ENCODE assay signal across 11 cellular contexts in the genomic region with DNA sequence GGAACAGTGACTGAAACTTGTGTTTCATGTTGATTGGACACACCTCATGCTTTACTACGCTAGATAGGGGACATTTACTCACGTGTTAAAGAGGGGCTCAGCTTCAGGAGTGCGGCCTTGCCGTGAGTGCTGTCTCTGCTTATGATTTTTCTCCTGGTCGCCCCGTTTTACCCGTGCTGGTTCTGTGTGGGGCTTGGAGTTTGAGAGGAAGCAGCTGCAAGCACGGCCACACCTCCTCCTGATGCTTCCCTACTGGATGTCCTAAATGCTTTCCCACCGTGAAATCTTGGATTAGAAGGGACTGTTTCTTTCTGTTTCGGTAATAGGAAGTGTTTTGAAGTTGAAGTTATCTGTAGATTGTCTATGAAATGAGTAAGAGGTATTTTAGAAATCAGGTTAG. TPM values are rescaled to one million over a fixed set of nuclear protein-coding genes. Genes with fewer than 3 reads are reported as not detected.
DNase-seq lines count a peak whose midpoint lies in the region; ATAC-seq and TF ChIP-seq lines count a peak whose summit lies in the region.
"Had no signal": no experiment of that assay in that cellular context is flagged by ENCODE, and none has a peak within 500 bp of the region (broad histone marks: within the 10 kb centered on the region; RNA-seq: fewer than 3 reads in every experiment).

No MANE protein-coding gene starts in this region.

- H3K9me2 ChIP-seq in PC-9 (ENCODE audit: insufficient read depth), result no peaks in the 10 kb centered on the region

- peak overlapping the region; percentile 90 to 99 (median 96) for H3K27ac Mint-ChIP-seq in naive thymus-derived CD8-positive, alpha-beta T cell
- no peak overlapping the region for H3K27ac Mint-ChIP-seq in nephron progenitor cell
- H3K27ac Mint-ChIP-seq: activated B cell treated with CpG ODN at 0.5 μM for 24 hours had no signal

- peaks cover 21 to 68% (median 50%) of the 10 kb centered on the region in 11 experiments for H3K36me3 ChIP-seq in BLaER1 treated with 17β-estradiol and CSF1 and Interleukin-3, amounts not matched to agents 10 nM and 100 nM
- H3K36me3 ChIP-seq in PC-9 (ENCODE audit: low read depth), result no peaks in the 10 kb centered on the region

- peaks cover 20% of the 10 kb centered on the region for H3F3A ChIP-seq in PC-9 (ENCODE audit: insufficient read depth, low read depth)

- peak overlapping the region; percentile 75 to 96 (median 85) for H3K4me2 ChIP-seq in BLaER1 treated with 17β-estradiol and CSF1 and Interleukin-3, amounts not matched to agents 10 nM and 100 nM
- H3K4me2 ChIP-seq in PC-9, result no peak overlapping the region

- peaks cover 0 to 3% (median 0%) of the 10 kb centered on the region in 11 experiments; a peak in 1 of 22 replicates for H3K27me3 ChIP-seq in BLaER1 treated with 17β-estradiol and CSF1 and Interleukin-3, amounts not matched to agents 10 nM and 100 nM
- H3K27me3 ChIP-seq in PC-9 (ENCODE audit: insufficient read depth, low read depth), result no peaks in the 10 kb centered on the region

- H3K9ac ChIP-seq in BLaER1 treated with 17β-estradiol and CSF1 and Interleukin-3, amounts not matched to agents 10 nM and 100 nM, result peak overlapping the region; percentile 33 to 62 (median 45); a peak in 18 of 22 replicates

- H3K4me1 Mint-ChIP-seq in naive thymus-derived CD8-positive, alpha-beta T cell, result peaks cover 13 to 44% (median 28%) of the 10 kb centered on the region in 4 donors
- peaks cover 46% of the 10 kb centered on the region for H3K4me1 Mint-ChIP-seq in nephron progenitor cell

- DNase-seq in OCI-M1 (lab: John Stamatoyannopoulos, UW) (peak; percentile 26), dermis microvascular lymphatic vessel endothelial cell (ENCODE audit: low read depth in 2 of 2) (peak; percentile 36 to 50), nephron progenitor cell (no peak), PC-9 (no peak)
- DNase-seq in naive thymus-derived CD8-positive, alpha-beta T cell, result peak in 1 of 10 donors; percentile 15
- DNase-seq: activated B cell treated with CpG ODN at 0.5 μM for 24 hours, Caco-2, NCI-H1694 treated with DMSO at 0.1 percent for 48 hours had no signal

- H3K4me3 Mint-ChIP-seq in naive thymus-derived CD8-positive, alpha-beta T cell, result peak overlapping the region in 8 of 10 donors; percentile 22 to 84 (median 80)
- no peak overlapping the region for H3K4me3 Mint-ChIP-seq in nephron progenitor cell
- H3K4me3 Mint-ChIP-seq: activated B cell treated with CpG ODN at 0.5 μM for 24 hours had no signal

- H4K20me1 ChIP-seq in BLaER1 treated with 17β-estradiol and CSF1 and Interleukin-3, amounts not matched to agents 10 nM and 100 nM, result peaks cover 0 to 44% (median 17%) of the 10 kb centered on the region in 11 experiments; a peak in 13 of 22 replicates
- no peaks in the 10 kb centered on the region for H4K20me1 ChIP-seq in PC-9 (ENCODE audit: insufficient read depth)

- H3K4me3 ChIP-seq in BLaER1 treated with 17β-estradiol and CSF1 and Interleukin-3, amounts not matched to agents 10 nM and 100 nM, result peak overlapping the region in 4 of 10 experiments; percentile 1 to 21 (median 13); a peak in 6 of 20 replicates
- H3K4me3 ChIP-seq in PC-9, result no peak overlapping the region

- peaks cover 0 to 25% (median 7%) of the 10 kb centered on the region in 3 donors for H3K36me3 Mint-ChIP-seq in naive thymus-derived CD8-positive, alpha-beta T cell
- H3K36me3 Mint-ChIP-seq in nephron progenitor cell (ENCODE audit: low read depth), result peaks cover 42% of the 10 kb centered on the region

- ATAC-seq in naive thymus-derived CD8-positive, alpha-beta T cell, result peak in 1 of 2 donors; percentile 18
- ATAC-seq in HG03354 (IDR thresholded peaks at IDR 0.05; ENCODE audit: poor library complexity, severe bottlenecking, unreplicated experiment) (no peak), GM19467 (IDR thresholded peaks at IDR 0.05; ENCODE audit: unreplicated experiment) (no peak)

- H3K79me2 ChIP-seq in PC-9 (ENCODE audit: low read depth), result peaks cover 17% of the 10 kb centered on the region

- TF ChIP-seq CTCF in nephron progenitor cell (IDR thresholded peaks at IDR 0.05) (no peak), PC-9 (conservative IDR thresholded peaks at IDR 0.05) (no peak)

- POLR2A ChIA-PET in naive thymus-derived CD8-positive, alpha-beta T cell (lab: Charles Lee), result interaction anchor here (0.7 to 6.2 kb wide), 6 partner anchors 10 to 37 kb away, joined by 3 to 46 read pairs (median 8); no protein-coding TSS in a partner anchor
- POLR2A ChIA-PET in PC-9 (lab: Charles Lee; ENCODE audit: unreplicated experiment), result interaction anchor here (0.6 kb wide), 1 partner anchor 104 kb away, joined by 5 read pairs; no protein-coding TSS in a partner anchor

- peak overlapping the region; percentile 37 to 65 (median 54); a peak in 20 of 22 replicates for H3K27ac ChIP-seq in BLaER1 treated with 17β-estradiol and CSF1 and Interleukin-3, amounts not matched to agents 10 nM and 100 nM
- H3K27ac ChIP-seq in PC-9, result no peak overlapping the region

- CTCF ChIA-PET in PC-9 (lab: Charles Lee), result no interaction called here

- no TSS peak for BruUV-seq in PC-9 (replicated peaks; lab: Mats Ljungman, UMichigan)

- H2AFZ ChIP-seq in PC-9, result no peak overlapping the region

- no peaks in the 10 kb centered on the region for H3K9me3 Mint-ChIP-seq in naive thymus-derived CD8-positive, alpha-beta T cell
- H3K9me3 Mint-ChIP-seq in nephron progenitor cell, result peaks cover 10% of the 10 kb centered on the region
- H3K9me3 Mint-ChIP-seq: activated B cell treated with CpG ODN at 0.5 μM for 24 hours had no signal

- no peaks in the 10 kb centered on the region for H3K27me3 Mint-ChIP-seq in naive thymus-derived CD8-positive, alpha-beta T cell
- no peaks in the 10 kb centered on the region for H3K27me3 Mint-ChIP-seq in nephron progenitor cell (ENCODE audit: low read depth, poor library complexity)
- H3K27me3 Mint-ChIP-seq: activated B cell treated with CpG ODN at 0.5 μM for 24 hours had no signal

- peaks cover 49 to 94% (median 87%) of the 10 kb centered on the region in 10 experiments for H3K4me1 ChIP-seq in BLaER1 treated with 17β-estradiol and CSF1 and Interleukin-3, amounts not matched to agents 10 nM and 100 nM
- peaks cover 23% of the 10 kb centered on the region for H3K4me1 ChIP-seq in PC-9 (replicated peaks; ENCODE audit: insufficient read depth)

- intact Hi-C loops in PC-9 (cut with micrococcal nuclease; ENCODE audit: unreplicated experiment), result no loop called here

- H3K9me3 ChIP-seq in BLaER1 treated with 17β-estradiol and CSF1 and Interleukin-3, amounts not matched to agents 10 nM and 100 nM (replicated peaks in 1 of 11), result peaks cover 0 to 3% (median 0%) of the 10 kb centered on the region in 11 experiments; a peak in 1 of 22 replicates
- no peaks in the 10 kb centered on the region for H3K9me3 ChIP-seq in PC-9 (ENCODE audit: insufficient read depth, low read depth)
- H3K9me3 ChIP-seq: Caco-2 had no signal

RNA-seq across cellular contexts. Expression of a gene that starts 54.0 kb away (rescaled TPM):
- total RNA-seq in dermis microvascular lymphatic vessel endothelial cell (under 0.01 TPM in 2 replicates), PC-9 (2021) (0.35 and 0.44 TPM in 2 replicates)
- not detected for total RNA-seq in naive thymus-derived CD8-positive, alpha-beta T cell
- not detected for polyA plus RNA-seq in naive thymus-derived CD8-positive, alpha-beta T cell
- total RNA-seq: activated B cell treated with CpG ODN at 0.5 μM for 24 hours had no signal

Comparison
In these comparisons a context has a peak if more than half of its experiments do, and no peak if none do; other contexts are left out.
1. DNase-seq: peak in OCI-M1 (single experiment) and dermis microvascular lymphatic vessel endothelial cell (2 of 2); none in nephron progenitor cell (single experiment) and PC-9 (0 of 2).